In the genomic region with DNA sequence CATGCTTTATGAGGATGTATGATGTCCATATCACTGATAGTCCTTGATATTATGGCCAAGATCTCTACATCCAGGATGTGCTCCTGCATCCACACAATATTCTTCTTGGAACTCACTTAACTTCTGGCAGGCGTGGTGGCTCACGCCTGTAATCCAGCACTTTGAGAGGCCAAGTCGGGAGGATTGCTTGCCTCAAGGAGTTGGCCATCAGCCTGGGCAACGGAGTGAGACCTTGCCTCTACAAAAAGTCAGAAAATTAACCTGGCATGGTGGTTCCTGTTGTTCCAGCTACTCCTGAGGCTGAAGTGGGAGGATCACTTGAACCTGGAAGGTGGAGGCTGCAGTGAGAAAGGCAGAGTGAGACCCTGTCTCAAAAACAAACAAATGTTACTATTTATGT, we compare ENCODE assay signal across 1 cellular context.
TF ChIP-seq lines count a peak whose summit lies in the region.

No MANE protein-coding gene starts in this region.

TF ChIP-seq in A549, 52 proteins besides CTCF, POLR2A, EP300 and RAD21 (continued from another document):
- TF ChIP-seq, protein P1, sequence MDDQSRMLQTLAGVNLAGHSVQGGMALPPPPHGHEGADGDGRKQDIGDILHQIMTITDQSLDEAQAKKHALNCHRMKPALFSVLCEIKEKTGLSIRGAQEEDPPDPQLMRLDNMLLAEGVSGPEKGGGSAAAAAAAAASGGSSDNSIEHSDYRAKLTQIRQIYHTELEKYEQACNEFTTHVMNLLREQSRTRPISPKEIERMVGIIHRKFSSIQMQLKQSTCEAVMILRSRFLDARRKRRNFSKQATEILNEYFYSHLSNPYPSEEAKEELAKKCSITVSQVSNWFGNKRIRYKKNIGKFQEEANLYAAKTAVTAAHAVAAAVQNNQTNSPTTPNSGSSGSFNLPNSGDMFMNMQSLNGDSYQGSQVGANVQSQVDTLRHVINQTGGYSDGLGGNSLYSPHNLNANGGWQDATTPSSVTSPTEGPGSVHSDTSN (IDR thresholded peaks at IDR 0.05): no peak
- TF ChIP-seq ESRRA (IDR thresholded peaks at IDR 0.05; ENCODE audit: borderline replicate concordance, low read length) (no peak), NFE2L2 (conservative IDR thresholded peaks at IDR 0.05; ENCODE audit: low read length) (no peak)
